8 cellular contexts compared by ENCODE assay signal in genomic region chr3:140164156-140164555, GRCh38.
"Had no signal": no experiment of that assay in that cellular context is flagged by ENCODE, and none has a peak within 500 bp of the region (broad histone marks: within the 10 kb centered on the region; RNA-seq: fewer than 3 reads in every experiment).

No MANE protein-coding gene starts in this region.

- DNase-seq: GDM1, GF-D8 had no signal

- H3K4me3 ChIP-seq: GM12878 had no signal

- FAIRE-seq: G401.6, GM12878, GM12891, GM12892, GM18507, GM19239 had no signal
